Comparison of ENCODE assay signal across 9 cellular contexts in the genomic region with DNA sequence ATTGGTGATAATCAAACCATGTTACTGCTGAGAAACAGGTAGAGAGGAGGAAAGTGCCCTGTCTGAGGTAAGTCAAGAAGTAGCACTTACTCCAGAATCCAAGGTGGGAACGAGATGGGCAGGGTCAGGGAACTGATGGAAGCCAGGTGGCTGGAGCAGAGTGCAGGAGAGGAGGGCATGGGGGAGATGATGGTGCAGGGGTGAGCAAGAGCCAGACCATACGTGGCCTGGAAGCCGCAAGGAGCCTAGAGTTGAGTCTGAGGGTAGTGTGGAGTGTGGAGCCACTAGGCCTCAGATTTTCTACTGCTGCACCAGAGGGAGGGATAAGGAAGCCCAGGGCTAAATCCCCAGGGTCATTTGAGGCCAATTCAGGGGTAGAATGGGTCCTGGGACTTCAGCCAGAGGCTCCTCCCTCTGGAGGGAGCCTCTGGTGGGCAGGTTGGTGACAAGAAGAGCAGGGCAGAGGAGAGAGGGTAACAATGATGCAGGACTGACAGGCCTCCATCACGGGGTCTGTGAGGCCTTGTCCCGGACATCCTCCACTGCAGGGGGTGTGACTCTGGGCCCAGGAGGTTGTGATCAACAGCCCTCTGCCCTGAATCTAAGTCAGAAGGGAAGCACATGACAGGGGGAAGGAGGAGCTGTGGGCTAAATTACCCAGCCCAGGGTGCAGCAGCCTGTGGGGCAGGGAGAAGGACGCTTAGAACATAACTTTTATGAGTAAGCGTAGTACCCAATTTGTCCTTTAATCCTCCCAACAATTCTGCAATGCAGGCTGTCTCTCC. TPM values are rescaled to one million over a fixed set of nuclear protein-coding genes. Genes with fewer than 3 reads are reported as not detected.
A peak's percentile ranks its signal among the peaks of the same experiment; 100 is the strongest.
DNase-seq lines count a peak whose midpoint lies in the region; ATAC-seq lines count a peak whose summit lies in the region.
"Had no signal": no experiment of that assay in that cellular context is flagged by ENCODE, and none has a peak within 500 bp of the region (broad histone marks: within the 10 kb centered on the region; RNA-seq: fewer than 3 reads in every experiment).

No MANE protein-coding gene starts in this region.

- ATAC-seq in naive B cell (ENCODE audit: low read depth in 2 of 2) (peak; percentile 37 to 70), HG03095 (IDR thresholded peaks at IDR 0.05; ENCODE audit: unreplicated experiment) (no peak)

- H3K36me3 ChIP-seq in urinary bladder (ENCODE audit: insufficient read depth) = no peaks in the 10 kb centered on the region

- H3K27me3 Mint-ChIP-seq in activated naive CD4-positive, alpha-beta T cell treated with anti-CD3 and anti-CD28 coated beads, Interleukin-2, amount 50 U/mL, for 24 hours = no peaks in the 10 kb centered on the region
- H3K27me3 Mint-ChIP-seq in dendritic cell treated with granulocyte-macrophage colony-stimulating factor and Interleukin-4, amounts not matched to agents 40 ng/mL and 50 ng/mL, for 4 days = no peaks in the 10 kb centered on the region
- no peaks in the 10 kb centered on the region for H3K27me3 Mint-ChIP-seq in naive B cell

- WGBS in urinary bladder = 63% methylated on average over 7 of the region's 7 CpGs

- DNase-seq in activated naive CD4-positive, alpha-beta T cell (lab: John Stamatoyannopoulos, UW) = no peak
- DNase-seq in naive B cell = peak; percentile 21
- no peak for DNase-seq in SW480 (ENCODE audit: low spot score)
- no peak for DNase-seq in NCI-H2171 (lab: John Stamatoyannopoulos, UW)

- H3K27ac Mint-ChIP-seq in activated naive CD4-positive, alpha-beta T cell treated with anti-CD3 and anti-CD28 coated beads, Interleukin-2, amount 50 U/mL, for 24 hours = peak overlapping the region; percentile 81
- H3K27ac Mint-ChIP-seq in dendritic cell treated with granulocyte-macrophage colony-stimulating factor and Interleukin-4, amounts not matched to agents 40 ng/mL and 50 ng/mL, for 4 days = peak overlapping the region; percentile 77
- peak overlapping the region; percentile 82 to 96 (median 90) for H3K27ac Mint-ChIP-seq in naive B cell

- peaks cover 56% of the 10 kb centered on the region for H3K4me1 Mint-ChIP-seq in activated naive CD4-positive, alpha-beta T cell treated with anti-CD3 and anti-CD28 coated beads, Interleukin-2, amount 50 U/mL, for 24 hours
- peaks cover 71% of the 10 kb centered on the region for H3K4me1 Mint-ChIP-seq in dendritic cell treated with granulocyte-macrophage colony-stimulating factor and Interleukin-4, amounts not matched to agents 40 ng/mL and 50 ng/mL, for 4 days (ENCODE audit: low read depth)
- peaks cover 39 to 43% (median 39%) of the 10 kb centered on the region in 3 donors for H3K4me1 Mint-ChIP-seq in naive B cell

- intact Hi-C loops in dendritic cell treated with granulocyte-macrophage colony-stimulating factor and Interleukin-4, amounts not matched to agents 40 ng/mL and 50 ng/mL, for 4 days (cut with micrococcal nuclease) = no loop called here

- no peak overlapping the region for H3K4me3 ChIP-seq in urinary bladder (ENCODE audit: low read depth, low read length)

- no peak overlapping the region for H3K4me3 Mint-ChIP-seq in activated naive CD4-positive, alpha-beta T cell treated with anti-CD3 and anti-CD28 coated beads, Interleukin-2, amount 50 U/mL, for 24 hours
- peak overlapping the region; percentile 21 for H3K4me3 Mint-ChIP-seq in dendritic cell treated with granulocyte-macrophage colony-stimulating factor and Interleukin-4, amounts not matched to agents 40 ng/mL and 50 ng/mL, for 4 days
- no peak overlapping the region for H3K4me3 Mint-ChIP-seq in naive B cell

- peak overlapping the region; percentile 68 for H3K27ac ChIP-seq in urinary bladder (ENCODE audit: low read depth)

- peaks cover 10% of the 10 kb centered on the region for H3K36me3 Mint-ChIP-seq in activated naive CD4-positive, alpha-beta T cell treated with anti-CD3 and anti-CD28 coated beads, Interleukin-2, amount 50 U/mL, for 24 hours
- peaks cover 69% of the 10 kb centered on the region for H3K36me3 Mint-ChIP-seq in dendritic cell treated with granulocyte-macrophage colony-stimulating factor and Interleukin-4, amounts not matched to agents 40 ng/mL and 50 ng/mL, for 4 days (ENCODE audit: low read depth)
- no peaks in the 10 kb centered on the region for H3K36me3 Mint-ChIP-seq in naive B cell

- H3K4me1 ChIP-seq in urinary bladder (ENCODE audit: insufficient read depth) = no peaks in the 10 kb centered on the region

- no peaks in the 10 kb centered on the region for H3K9me3 Mint-ChIP-seq in activated naive CD4-positive, alpha-beta T cell treated with anti-CD3 and anti-CD28 coated beads, Interleukin-2, amount 50 U/mL, for 24 hours
- no peaks in the 10 kb centered on the region for H3K9me3 Mint-ChIP-seq in dendritic cell treated with granulocyte-macrophage colony-stimulating factor and Interleukin-4, amounts not matched to agents 40 ng/mL and 50 ng/mL, for 4 days
- H3K9me3 Mint-ChIP-seq in naive B cell = no peaks in the 10 kb centered on the region

RNA-seq across cellular contexts. Expression of a gene that starts 28.7 kb away (rescaled TPM):
- polyA plus RNA-seq in naive B cell (ENCODE audit: low read depth in 6 of 6) = 1 to 10 TPM in 3 of 6 donors, under 1 TPM in 1, not detected in 2; 0.64 to 2.8 (median 1.4) TPM
- total RNA-seq in urinary bladder = 4.8 TPM
- polyA plus RNA-seq in urinary bladder = 10.1 TPM
- total RNA-seq: mononuclear cell had no signal

RNA-seq across cellular contexts. Expression of a gene that starts 56.2 kb away (rescaled TPM):
- polyA plus RNA-seq in naive B cell (ENCODE audit: low read depth in 6 of 6) (10 to 100 TPM in 1 of 6 donors, 1 to 10 TPM in 5; 6.2 to 13.0 (median 8.9) TPM), urinary bladder (61.3 TPM)
- 24.2 TPM for total RNA-seq in urinary bladder
